1 cellular context compared by ENCODE assay signal in the genomic region with DNA sequence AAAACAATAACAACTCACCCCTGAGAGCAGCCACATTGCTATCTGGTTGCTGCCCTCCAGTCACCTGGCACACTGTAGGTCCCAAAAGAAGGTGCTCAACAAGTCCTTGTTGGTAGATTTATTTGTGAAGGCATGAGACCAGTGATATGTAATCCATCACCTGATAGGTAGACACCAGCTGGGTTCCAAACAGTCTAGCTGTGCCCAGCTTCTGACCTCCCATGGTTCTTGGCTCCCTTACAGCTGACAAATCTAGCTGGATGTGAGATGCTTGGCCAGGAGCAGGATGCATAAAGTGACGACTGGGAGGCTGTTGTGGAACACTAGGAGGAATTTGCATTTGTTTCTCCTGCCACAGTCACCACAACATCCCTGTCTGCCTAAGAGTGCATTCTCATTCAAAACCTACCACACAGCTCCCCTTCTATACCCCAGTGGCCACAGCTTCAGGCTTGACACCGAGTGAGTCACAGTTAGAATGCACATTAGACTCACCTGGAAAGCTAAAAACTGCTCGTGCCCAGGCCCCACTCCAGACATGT.
TF ChIP-seq lines count a peak whose summit lies in the region.

No MANE protein-coding gene starts in this region.

TF ChIP-seq in WTC11, 78 proteins besides CTCF, POLR2A, EP300 and RAD21 (continued from another document):
- TF ChIP-seq USF2 (CRISPR knock-in tag; IDR thresholded peaks at IDR 0.05): no peak
